In the genomic region with DNA sequence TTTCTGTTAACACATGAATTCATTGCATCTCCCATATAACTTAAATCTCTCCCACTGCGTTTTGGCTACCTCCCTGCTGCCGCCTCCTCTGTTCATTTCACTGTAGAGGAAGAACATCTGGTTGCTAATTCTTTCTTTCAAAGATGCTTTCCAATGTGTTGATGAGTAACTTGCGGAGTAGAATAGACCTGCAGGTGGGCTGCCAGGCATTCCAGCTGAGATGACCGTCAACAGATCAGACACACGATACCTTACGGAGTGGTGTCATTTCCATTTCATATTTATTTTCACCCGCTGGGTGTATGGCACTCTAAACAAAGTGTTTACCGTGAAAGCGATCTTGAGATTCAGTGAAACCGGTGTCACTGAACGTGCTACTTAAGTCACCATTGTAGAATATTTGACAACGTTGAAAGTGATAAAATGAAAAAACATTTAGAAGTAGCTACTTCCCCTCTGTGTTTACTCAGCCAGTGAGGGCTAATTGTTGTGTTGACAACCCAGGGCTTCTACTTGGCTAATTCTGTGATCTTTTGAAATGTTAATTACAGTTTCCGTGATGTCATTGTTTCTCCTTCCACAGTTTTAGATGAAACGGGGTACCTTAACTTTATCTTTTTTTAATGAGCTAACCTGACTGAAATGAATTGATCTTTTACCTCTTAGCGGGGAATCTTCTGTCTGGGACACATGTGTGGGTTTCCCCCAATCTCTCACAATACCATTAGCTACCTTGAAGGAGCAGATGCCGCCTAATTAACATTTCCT, we compare ENCODE assay signal across 9 cellular contexts.
DNase-seq lines count a peak whose midpoint lies in the region; ATAC-seq and TF ChIP-seq lines count a peak whose summit lies in the region.
"Had no signal": no experiment of that assay in that cellular context is flagged by ENCODE, and none has a peak within 500 bp of the region (broad histone marks: within the 10 kb centered on the region; RNA-seq: fewer than 3 reads in every experiment).

No MANE protein-coding gene starts in this region.

- peak overlapping the region; percentile 61 for H3K4me3 Mint-ChIP-seq in activated T-helper 2 cell treated with anti-CD3 and anti-CD28 coated beads, Interferon-gamma antibody, Interleukin-2, Interleukin-4, amounts not matched to agents 10 μg/mL and 5 μg/mL and 100 μg/mL, durations not matched to agents 14 hours and 24 hours and 36 hours (ENCODE audit: low read depth)

- no peaks in the 10 kb centered on the region for H3K9me3 Mint-ChIP-seq in activated T-helper 2 cell treated with anti-CD3 and anti-CD28 coated beads, Interferon-gamma antibody, Interleukin-2, Interleukin-4, amounts not matched to agents 10 μg/mL and 5 μg/mL and 100 μg/mL, durations not matched to agents 14 hours and 24 hours and 36 hours

- no peaks in the 10 kb centered on the region for H3K4me1 ChIP-seq in muscle layer of duodenum (ENCODE audit: control insufficient read depth in 1 of 2, insufficient read depth in 2 of 2, low read length in 2 of 2)

- no peak overlapping the region for H3K27ac ChIP-seq in muscle layer of duodenum (ENCODE audit: low read length)

- peak overlapping the region; percentile 51 for H3K4me3 ChIP-seq in muscle layer of duodenum (ENCODE audit: low read depth in 1 of 2, low read length in 2 of 2)
- no peak overlapping the region for H3K4me3 ChIP-seq in MG63

- H3K9me3 ChIP-seq in muscle layer of duodenum (ENCODE audit: control insufficient read depth in 1 of 2, low read length in 2 of 2) (no peaks in the 10 kb centered on the region), MG63 (no peaks in the 10 kb centered on the region)

- no peak overlapping the region for H3K27ac Mint-ChIP-seq in activated T-helper 2 cell treated with anti-CD3 and anti-CD28 coated beads, Interferon-gamma antibody, Interleukin-2, Interleukin-4, amounts not matched to agents 10 μg/mL and 5 μg/mL and 100 μg/mL, durations not matched to agents 14 hours and 24 hours and 36 hours

- H3K36me3 ChIP-seq in muscle layer of duodenum (ENCODE audit: control insufficient read depth in 1 of 2, insufficient read depth in 2 of 2, low read length in 2 of 2) = no peaks in the 10 kb centered on the region
- no peaks in the 10 kb centered on the region for H3K36me3 ChIP-seq in MG63

- TF ChIP-seq CTCF in GM10266 (IDR thresholded peaks at IDR 0.05; ENCODE audit: control insufficient read depth, insufficient read depth, low read depth, missing control alignments) = no peak

- no peaks in the 10 kb centered on the region for H3K36me3 Mint-ChIP-seq in activated T-helper 2 cell treated with anti-CD3 and anti-CD28 coated beads, Interferon-gamma antibody, Interleukin-2, Interleukin-4, amounts not matched to agents 10 μg/mL and 5 μg/mL and 100 μg/mL, durations not matched to agents 14 hours and 24 hours and 36 hours (ENCODE audit: low read depth)

- no peaks in the 10 kb centered on the region for H3K4me1 Mint-ChIP-seq in activated T-helper 2 cell treated with anti-CD3 and anti-CD28 coated beads, Interferon-gamma antibody, Interleukin-2, Interleukin-4, amounts not matched to agents 10 μg/mL and 5 μg/mL and 100 μg/mL, durations not matched to agents 14 hours and 24 hours and 36 hours (ENCODE audit: low read depth)

- ATAC-seq in HG02763 (IDR thresholded peaks at IDR 0.05; ENCODE audit: unreplicated experiment) (peak; percentile 59), HG03460 (IDR thresholded peaks at IDR 0.05; ENCODE audit: unreplicated experiment) (no peak)

- H3K27me3 Mint-ChIP-seq in activated T-helper 2 cell treated with anti-CD3 and anti-CD28 coated beads, Interferon-gamma antibody, Interleukin-2, Interleukin-4, amounts not matched to agents 10 μg/mL and 5 μg/mL and 100 μg/mL, durations not matched to agents 14 hours and 24 hours and 36 hours (ENCODE audit: low read depth) = no peaks in the 10 kb centered on the region

- peak; percentile 10 for DNase-seq in GM10266 (ENCODE audit: extremely low spot score)
- DNase-seq in activated T-helper 2 cell treated with anti-CD3 and anti-CD28 coated beads, Interferon-gamma antibody, Interleukin-2, Interleukin-4, amounts not matched to agents 10 μg/mL and 5 μg/mL and 100 μg/mL, durations not matched to agents 14 hours and 24 hours and 36 hours (ENCODE audit: low spot score) = no peak
- no peak for DNase-seq in OCI-M1 (lab: John Stamatoyannopoulos, UW)
- DNase-seq in HuH-7.5 (ENCODE audit: low spot score) = no peak
- no peak for DNase-seq in MG63
- DNase-seq: islet precursor cell had no signal

- intact Hi-C loops in activated T-helper 2 cell treated with anti-CD3 and anti-CD28 coated beads, Interferon-gamma antibody, Interleukin-2, Interleukin-4, amounts not matched to agents 10 μg/mL and 5 μg/mL and 100 μg/mL, durations not matched to agents 14 hours and 24 hours and 36 hours (cut with micrococcal nuclease) = no loop called here

- H3K27me3 ChIP-seq in muscle layer of duodenum (ENCODE audit: low read depth, low read length) = no peaks in the 10 kb centered on the region
- H3K27me3 ChIP-seq in MG63 = no peaks in the 10 kb centered on the region
